In the genomic region with DNA sequence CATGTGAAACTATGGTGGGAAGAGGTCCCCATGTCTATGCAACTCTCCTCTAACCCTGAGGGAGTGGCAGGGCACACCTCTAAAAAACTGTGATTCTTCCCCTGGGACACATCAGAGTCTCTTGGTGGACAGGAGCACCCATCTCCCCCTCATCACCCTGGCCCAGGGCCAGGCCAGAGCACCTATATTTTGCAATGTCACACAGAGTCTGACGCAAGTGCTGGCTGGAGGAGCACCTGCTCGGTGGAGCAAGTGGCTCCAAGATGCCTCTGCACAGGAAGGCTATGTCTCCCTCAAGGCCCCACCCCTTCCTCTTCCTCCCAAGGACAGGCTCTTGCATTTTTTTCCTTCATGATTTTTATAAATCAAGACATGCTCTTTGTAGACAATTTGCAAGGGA, we compare ENCODE assay signal across 12 cellular contexts. TPM values are rescaled to one million over a fixed set of nuclear protein-coding genes. Genes with fewer than 3 reads are reported as not detected.
DNase-seq lines count a peak whose midpoint lies in the region; ATAC-seq and TF ChIP-seq lines count a peak whose summit lies in the region.
"Had no signal": no experiment of that assay in that cellular context is flagged by ENCODE, and none has a peak within 500 bp of the region (broad histone marks: within the 10 kb centered on the region; RNA-seq: fewer than 3 reads in every experiment).

No MANE protein-coding gene starts in this region.

- 27% methylated on average over 2 of the region's 2 CpGs for WGBS in suprapubic skin

- H4K20me1 ChIP-seq in KMS-11 (ENCODE audit: insufficient read depth) = 0 out of 2 replicates have a peak, but pooled peaks cover 5% of the 10 kb centered on the region

- H3K4me1 Mint-ChIP-seq in activated naive CD4-positive, alpha-beta T cell treated with anti-CD3 and anti-CD28 coated beads for 36 hours (ENCODE audit: low read depth) = peaks cover 61% of the 10 kb centered on the region
- H3K4me1 Mint-ChIP-seq in central memory CD8-positive, alpha-beta T cell = peaks cover 33% of the 10 kb centered on the region
- H3K4me1 Mint-ChIP-seq: neural crest cell had no signal

- intact Hi-C loops in activated naive CD4-positive, alpha-beta T cell treated with anti-CD3 and anti-CD28 coated beads for 36 hours (cut with micrococcal nuclease) = no loop called here

- no peak for ATAC-seq in central memory CD8-positive, alpha-beta T cell (replicated peaks; ENCODE audit: extremely low read depth, poor library complexity, severe bottlenecking)
- no peak for ATAC-seq in HG03108 (IDR thresholded peaks at IDR 0.05; ENCODE audit: unreplicated experiment)
- ATAC-seq: SK-N-SH treated with all-trans-retinoic acid at 6 μM for 48 hours had no signal

- H3K4me3 ChIP-seq in KMS-11 (IDR thresholded peaks at IDR 0.05; ENCODE audit: insufficient read depth, low read depth, low read length) (no peak overlapping the region), suprapubic skin (no peak overlapping the region)

- TF ChIP-seq EP300 in suprapubic skin (IDR thresholded peaks at IDR 0.05) = no peak

- TF ChIP-seq CTCF in KMS-11 (conservative IDR thresholded peaks at IDR 0.05; ENCODE audit: low read depth, low read length) (no peak), suprapubic skin (IDR thresholded peaks at IDR 0.05) (no peak)

- CTCF ChIA-PET in activated naive CD4-positive, alpha-beta T cell treated with anti-CD3 and anti-CD28 coated beads for 36 hours (lab: Charles Lee) = interaction anchor here (1.1 kb wide), 1 partner anchor 33 kb away, joined by 3 read pairs; no protein-coding TSS in a partner anchor

- peak overlapping the region; percentile 91 for H3K27ac Mint-ChIP-seq in activated naive CD4-positive, alpha-beta T cell treated with anti-CD3 and anti-CD28 coated beads for 36 hours
- no peak overlapping the region for H3K27ac Mint-ChIP-seq in central memory CD8-positive, alpha-beta T cell (ENCODE audit: low read depth)

- TF ChIP-seq POLR2A in suprapubic skin (IDR thresholded peaks at IDR 0.05) = no peak

- H3K36me3 Mint-ChIP-seq in activated naive CD4-positive, alpha-beta T cell treated with anti-CD3 and anti-CD28 coated beads for 36 hours (ENCODE audit: low read depth) = peaks cover 23% of the 10 kb centered on the region
- H3K36me3 Mint-ChIP-seq in central memory CD8-positive, alpha-beta T cell (ENCODE audit: insufficient read depth) = peaks cover 56% of the 10 kb centered on the region

- no peak overlapping the region for H3K9ac ChIP-seq in KMS-11

- no peak for DNase-seq in activated naive CD4-positive, alpha-beta T cell treated with anti-CD3 and anti-CD28 coated beads for 36 hours
- no peak for DNase-seq in activated naive CD4-positive, alpha-beta T cell treated with anti-CD3 and anti-CD28 coated beads, Interleukin-2, amount 50 U/mL, for 16 hours
- DNase-seq in central memory CD8-positive, alpha-beta T cell (ENCODE audit: low spot score in 2 of 2) = no peak
- DNase-seq in suprapubic skin (ENCODE audit: low spot score in 2 of 2) = peak; percentile 50 to 59
- no peak for DNase-seq in dermis blood vessel endothelial cell
- no peak for DNase-seq in HUDEP-2 (lab: John Stamatoyannopoulos, UW; ENCODE audit: unreplicated experiment in 76 of 76)
- DNase-seq: IMR-90 had no signal

- H3K27ac ChIP-seq in KMS-11 = peak overlapping the region; percentile 11; the same call in 1 of the 2 replicates
- no peak overlapping the region for H3K27ac ChIP-seq in suprapubic skin
- H3K27ac ChIP-seq: C4-2B had no signal

- H3K79me2 ChIP-seq in KMS-11 (ENCODE audit: insufficient read depth, low read depth) = peaks cover 41% of the 10 kb centered on the region; the same call in 1 of the 2 replicates

- peaks cover 40% of the 10 kb centered on the region; the same call in 1 of the 2 replicates for H3K36me3 ChIP-seq in KMS-11 (ENCODE audit: insufficient read depth)
- H3K36me3 ChIP-seq in suprapubic skin = peaks cover 82% of the 10 kb centered on the region

- H3K4me1 ChIP-seq in KMS-11 (ENCODE audit: low read depth, poor library complexity, severe bottlenecking) (peaks cover 82% of the 10 kb centered on the region), suprapubic skin (peaks cover 36% of the 10 kb centered on the region)

- H3K27me3 ChIP-seq in KMS-11 (ENCODE audit: insufficient read depth, low read depth) (no peaks in the 10 kb centered on the region), suprapubic skin (no peaks in the 10 kb centered on the region)

- H3K9me3 ChIP-seq in suprapubic skin = no peaks in the 10 kb centered on the region

- no peaks in the 10 kb centered on the region for H3K27me3 Mint-ChIP-seq in activated naive CD4-positive, alpha-beta T cell treated with anti-CD3 and anti-CD28 coated beads for 36 hours (ENCODE audit: low read depth)
- no peaks in the 10 kb centered on the region for H3K27me3 Mint-ChIP-seq in central memory CD8-positive, alpha-beta T cell

- no peak overlapping the region for H2AFZ ChIP-seq in KMS-11 (ENCODE audit: low read depth)

- H3K9me3 Mint-ChIP-seq in activated naive CD4-positive, alpha-beta T cell treated with anti-CD3 and anti-CD28 coated beads for 36 hours = no peaks in the 10 kb centered on the region
- H3K9me3 Mint-ChIP-seq in central memory CD8-positive, alpha-beta T cell = no peaks in the 10 kb centered on the region
- H3K9me3 Mint-ChIP-seq: neural crest cell had no signal

- H3K4me2 ChIP-seq in KMS-11 = peak overlapping the region; percentile 61; the same call in 1 of the 2 replicates

- no peak overlapping the region for H3K4me3 Mint-ChIP-seq in activated naive CD4-positive, alpha-beta T cell treated with anti-CD3 and anti-CD28 coated beads for 36 hours
- H3K4me3 Mint-ChIP-seq in central memory CD8-positive, alpha-beta T cell = peak overlapping the region; percentile 26
- H3K4me3 Mint-ChIP-seq: neural crest cell had no signal

RNA-seq across cellular contexts. Expression of a gene that starts 13.3 kb away (rescaled TPM):
- total RNA-seq in activated naive CD4-positive, alpha-beta T cell treated with anti-CD3 and anti-CD28 coated beads for 36 hours = 10 to 100 TPM; 12.0 to 13.6 TPM
- total RNA-seq in suprapubic skin (10 to 100 TPM; 17.0 to 32.7 (median 24.6) TPM), dermis blood vessel endothelial cell (34.4 and 56.7 TPM in 2 replicates)

Comparison
In these comparisons a context has a peak if more than half of its experiments do, and no peak if none do; other contexts are left out.
1. DNase-seq: peak in suprapubic skin (2 of 2); none in activated naive CD4-positive, alpha-beta T cell treated with anti-CD3 and anti-CD28 coated beads for 36 hours (single experiment), activated naive CD4-positive, alpha-beta T cell treated with anti-CD3 and anti-CD28 coated beads, Interleukin-2, amount 50 U/mL, for 16 hours (single experiment), central memory CD8-positive, alpha-beta T cell (0 of 2), dermis blood vessel endothelial cell (single experiment) and HUDEP-2 (0 of 76).